Comparison of ENCODE assay signal across 1 cellular context in genomic region chr20:53596188-53597084, GRCh38.
TF ChIP-seq lines count a peak whose summit lies in the region.
"Not testable (repeated sequence)": the region's sequence is repeated elsewhere in the genome, so short reads cannot be mapped to it uniquely, and the experiment has no call there.

No MANE protein-coding gene starts in this region.

TF ChIP-seq in HepG2, 621 proteins besides CTCF, POLR2A, EP300 and RAD21 (continued from another document):
- TF ChIP-seq PAXIP1 (CRISPR knock-in tag; conservative IDR thresholded peaks at IDR 0.05) (peak; percentile 55), ZC3H4 (CRISPR knock-in tag; IDR thresholded peaks at IDR 0.05; ENCODE audit: borderline replicate concordance) (peak; percentile 85; the same call in 1 of the 2 replicates), TARDBP (CRISPR knock-in tag; IDR thresholded peaks at IDR 0.05) (peak; percentile 63; the same call in 1 of the 2 replicates), ZNF331 (CRISPR knock-in tag; IDR thresholded peaks at IDR 0.05) (peak; percentile 26; the same call in 1 of the 2 replicates), CEBPG (CRISPR knock-in tag; IDR thresholded peaks at IDR 0.05) (peak; percentile 73; the same call in 1 of the 2 replicates), RBFOX2 (IDR thresholded peaks at IDR 0.05; ENCODE audit: low read depth, low read length) (peak; percentile 54), ASH2L (IDR thresholded peaks at IDR 0.05; ENCODE audit: insufficient read length, low read depth, low read length) (peak; percentile 90), KAT7 (CRISPR knock-in tag; IDR thresholded peaks at IDR 0.05; ENCODE audit: borderline replicate concordance) (peak; percentile 89; the same call in 1 of the 2 replicates), PBX2 (CRISPR knock-in tag; IDR thresholded peaks at IDR 0.05) (0 out of 2 replicates have a peak, but pooled peaks have one; percentile 12), ZFY (CRISPR knock-in tag; IDR thresholded peaks at IDR 0.05) (peak; percentile 54), ZNF276 (CRISPR knock-in tag; IDR thresholded peaks at IDR 0.05; ENCODE audit: low read depth) (peak; percentile 90; the same call in 1 of the 2 replicates), ZBTB21 (CRISPR knock-in tag; IDR thresholded peaks at IDR 0.05) (0 out of 2 replicates have a peak, but pooled peaks have one; percentile 5), FOXK1 (CRISPR knock-in tag; IDR thresholded peaks at IDR 0.05; ENCODE audit: borderline replicate concordance, low read depth) (0 out of 2 replicates have a peak, but pooled peaks have one; percentile 13), SOX6 (CRISPR knock-in tag; IDR thresholded peaks at IDR 0.05) (peak; percentile 61), CHD4 (IDR thresholded peaks at IDR 0.05; ENCODE audit: borderline replicate concordance, low read length) (peak; percentile 40; the same call in 1 of the 2 replicates), POLR2G (IDR thresholded peaks at IDR 0.05; ENCODE audit: low read depth, low read length) (peak; percentile 43), SMAD3 (CRISPR knock-in tag; IDR thresholded peaks at IDR 0.05) (peak; percentile 12; the same call in 1 of the 2 replicates), ZBTB25 (CRISPR knock-in tag; IDR thresholded peaks at IDR 0.05) (peak; percentile 17; the same call in 1 of the 2 replicates), MYPOP (CRISPR knock-in tag; IDR thresholded peaks at IDR 0.05) (peak; percentile 52; the same call in 1 of the 2 replicates), HMGXB4 (CRISPR knock-in tag; IDR thresholded peaks at IDR 0.05; ENCODE audit: borderline replicate concordance in 1 of 2, low read depth in 1 of 2) (peak in 1 of 2 experiments; percentile 23; a peak in 2 of 4 replicates), RFXANK (CRISPR knock-in tag; IDR thresholded peaks at IDR 0.05) (peak; percentile 41; the same call in 1 of the 2 replicates), HDAC1 (CRISPR knock-in tag; IDR thresholded peaks at IDR 0.05) (0 out of 2 replicates have a peak, but pooled peaks have one; percentile 25), ZNF644 (CRISPR knock-in tag; IDR thresholded peaks at IDR 0.05; ENCODE audit: low read depth) (0 out of 2 replicates have a peak, but pooled peaks have one; percentile 30), TAF1 (CRISPR knock-in tag; IDR thresholded peaks at IDR 0.05) (peak; percentile 29; the same call in 1 of the 2 replicates), CREM (IDR thresholded peaks at IDR 0.05) (peak; percentile 35; the same call in 1 of the 2 replicates), CSRNP1 (CRISPR knock-in tag; IDR thresholded peaks at IDR 0.05) (0 out of 2 replicates have a peak, but pooled peaks have one; percentile 27), ZNF138 (CRISPR knock-in tag; IDR thresholded peaks at IDR 0.05; ENCODE audit: low read depth) (0 out of 2 replicates have a peak, but pooled peaks have one; percentile 2), ARID3A (IDR thresholded peaks at IDR 0.05; ENCODE audit: low read depth, low read length) (peak; percentile 23; the same call in 1 of the 2 replicates), POLR2AphosphoS5 (IDR thresholded peaks at IDR 0.05; ENCODE audit: low read depth, low read length) (peak; percentile 52; the same call in 1 of the 2 replicates), ZNF878 (CRISPR knock-in tag; IDR thresholded peaks at IDR 0.05) (peak; percentile 70; the same call in 1 of the 2 replicates), LCORL (CRISPR knock-in tag; IDR thresholded peaks at IDR 0.05) (peak; percentile 6; the same call in 1 of the 2 replicates), RNF219 (CRISPR knock-in tag; IDR thresholded peaks at IDR 0.05) (peak; percentile 48; the same call in 1 of the 2 replicates), GFI1 (CRISPR knock-in tag; IDR thresholded peaks at IDR 0.05; ENCODE audit: borderline replicate concordance) (peak; percentile 13; the same call in 1 of the 2 replicates), ZBTB7B (CRISPR knock-in tag; IDR thresholded peaks at IDR 0.05) (peak; percentile 16; the same call in 1 of the 2 replicates), ZGPAT (CRISPR knock-in tag; IDR thresholded peaks at IDR 0.05) (peak; percentile 86), TEAD3 (CRISPR knock-in tag; optimal IDR thresholded peaks at IDR 0.05; ENCODE audit: borderline replicate concordance) (peak; percentile 2), SOX13 (CRISPR knock-in tag; conservative IDR thresholded peaks at IDR 0.05 in 1 of 2, IDR thresholded peaks at IDR 0.05 in 1 of 2) (peak in 1 of 2 experiments; percentile 68; a peak in 2 of 4 replicates), ZFX (CRISPR knock-in tag; IDR thresholded peaks at IDR 0.05; ENCODE audit: low read depth) (peak; percentile 76), SOX5 (CRISPR knock-in tag; IDR thresholded peaks at IDR 0.05; ENCODE audit: borderline replicate concordance) (peak; percentile 47), NCOA2 (CRISPR knock-in tag; IDR thresholded peaks at IDR 0.05) (peak; percentile 48; the same call in 1 of the 2 replicates)
- TF ChIP-seq SOX6 (IDR thresholded peaks at IDR 0.05); CREM (CRISPR knock-in tag; IDR thresholded peaks at IDR 0.05); LCORL (IDR thresholded peaks at IDR 0.05); SOX13 (IDR thresholded peaks at IDR 0.05): not testable (repeated sequence)
TF ChIP-seq in HepG2: peak in this region for 67; not testable (repeated sequence) for 554.
